In the genomic region with DNA sequence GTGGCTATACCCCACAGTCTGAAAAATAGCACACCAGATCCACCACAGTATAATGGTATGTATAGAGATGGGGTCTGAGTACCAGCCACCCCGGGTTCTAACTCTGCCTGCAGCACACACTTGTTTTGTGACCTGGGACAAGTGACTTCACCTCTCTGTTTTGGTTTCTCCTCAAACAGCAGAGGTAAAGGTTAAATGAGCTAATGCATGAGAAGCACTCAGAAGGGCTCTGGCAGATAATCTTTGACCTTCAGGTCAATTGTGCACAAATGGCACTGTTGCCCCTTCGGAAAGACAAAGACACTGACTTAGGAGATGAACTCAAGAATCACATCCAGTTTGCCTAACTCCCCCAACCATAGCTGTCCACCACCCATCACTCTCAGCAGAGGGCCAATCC, we compare ENCODE assay signal across 11 cellular contexts. TPM values are rescaled to one million over a fixed set of nuclear protein-coding genes. Genes with fewer than 3 reads are reported as not detected.
DNase-seq lines count a peak whose midpoint lies in the region; ATAC-seq and TF ChIP-seq lines count a peak whose summit lies in the region.
"Had no signal": no experiment of that assay in that cellular context is flagged by ENCODE, and none has a peak within 500 bp of the region (broad histone marks: within the 10 kb centered on the region; RNA-seq: fewer than 3 reads in every experiment).

No MANE protein-coding gene starts in this region.

- intact Hi-C loops in activated T-helper 2 cell treated with anti-CD3 and anti-CD28 coated beads, Interferon-gamma antibody, Interleukin-2, Interleukin-4, amounts not matched to agents 10 μg/mL and 5 μg/mL and 100 μg/mL, durations not matched to agents 14 hours and 24 hours and 36 hours (cut with micrococcal nuclease) = no loop called here

- TF ChIP-seq CTCF in lung (IDR thresholded peaks at IDR 0.05; ENCODE audit: control extremely low read depth, extremely low read depth) = no peak

- H3K36me3 ChIP-seq in lung (ENCODE audit: control insufficient read depth in 2 of 2, insufficient read depth in 2 of 2, low read length in 2 of 2) (no peaks in the 10 kb centered on the region), stomach smooth muscle (ENCODE audit: control insufficient read depth in 2 of 2, insufficient read depth in 2 of 2, low read length in 2 of 2) (no peaks in the 10 kb centered on the region)
- H3K36me3 ChIP-seq: adrenal gland had no signal

- H3K36me3 Mint-ChIP-seq in activated T-cell treated with anti-CD3 and anti-CD28 coated beads, Interleukin-2, amount 50 U/mL, for 24 hours (ENCODE audit: low read depth) = peaks cover 85% of the 10 kb centered on the region
- peaks cover 67% of the 10 kb centered on the region for H3K36me3 Mint-ChIP-seq in activated T-helper 2 cell treated with anti-CD3 and anti-CD28 coated beads, Interferon-gamma antibody, Interleukin-2, Interleukin-4, amounts not matched to agents 10 μg/mL and 5 μg/mL and 100 μg/mL, durations not matched to agents 14 hours and 24 hours and 36 hours (ENCODE audit: low read depth)

- H3K9me3 ChIP-seq in lung (ENCODE audit: control insufficient read depth in 2 of 2, insufficient read depth in 1 of 2, low read length in 1 of 2) (no peaks in the 10 kb centered on the region), stomach smooth muscle (ENCODE audit: control insufficient read depth in 2 of 2, low read length in 2 of 2) (no peaks in the 10 kb centered on the region)
- H3K9me3 ChIP-seq: adrenal gland had no signal

- no peaks in the 10 kb centered on the region for H3K27me3 Mint-ChIP-seq in activated T-cell treated with anti-CD3 and anti-CD28 coated beads, Interleukin-2, amount 50 U/mL, for 24 hours
- no peaks in the 10 kb centered on the region for H3K27me3 Mint-ChIP-seq in activated T-helper 2 cell treated with anti-CD3 and anti-CD28 coated beads, Interferon-gamma antibody, Interleukin-2, Interleukin-4, amounts not matched to agents 10 μg/mL and 5 μg/mL and 100 μg/mL, durations not matched to agents 14 hours and 24 hours and 36 hours (ENCODE audit: low read depth)

- WGBS in lung, 2 donors = 64 to 70% methylated on average over 2 of the region's 2 CpGs

- peak overlapping the region; percentile 82 for H3K27ac Mint-ChIP-seq in activated T-cell treated with anti-CD3 and anti-CD28 coated beads, Interleukin-2, amount 50 U/mL, for 24 hours
- peak overlapping the region; percentile 99 for H3K27ac Mint-ChIP-seq in activated T-helper 2 cell treated with anti-CD3 and anti-CD28 coated beads, Interferon-gamma antibody, Interleukin-2, Interleukin-4, amounts not matched to agents 10 μg/mL and 5 μg/mL and 100 μg/mL, durations not matched to agents 14 hours and 24 hours and 36 hours

- H3K4me3 Mint-ChIP-seq in activated T-cell treated with anti-CD3 and anti-CD28 coated beads, Interleukin-2, amount 50 U/mL, for 24 hours = no peak overlapping the region
- peak overlapping the region; percentile 22 for H3K4me3 Mint-ChIP-seq in activated T-helper 2 cell treated with anti-CD3 and anti-CD28 coated beads, Interferon-gamma antibody, Interleukin-2, Interleukin-4, amounts not matched to agents 10 μg/mL and 5 μg/mL and 100 μg/mL, durations not matched to agents 14 hours and 24 hours and 36 hours (ENCODE audit: low read depth)

- ATAC-seq in lung (ENCODE audit: insufficient read depth, low FRiP score) (no peak), HG02981 (IDR thresholded peaks at IDR 0.05; ENCODE audit: unreplicated experiment) (no peak)

- peak overlapping the region; percentile 7 to 79 for H3K27ac ChIP-seq in lung (ENCODE audit: low read depth in 1 of 2, low read length in 1 of 2)
- H3K27ac ChIP-seq in stomach smooth muscle (ENCODE audit: low read length) = peak overlapping the region; percentile 83

- peak overlapping the region in 1 of 2 donors; percentile 13 for H3K9ac ChIP-seq in stomach smooth muscle (ENCODE audit: low read length in 2 of 2)

- no peaks in the 10 kb centered on the region for H3K27me3 ChIP-seq in lung (ENCODE audit: control insufficient read depth, insufficient read depth)
- no peaks in the 10 kb centered on the region for H3K27me3 ChIP-seq in stomach smooth muscle (ENCODE audit: control insufficient read depth in 1 of 2, insufficient read depth in 2 of 2, low read length in 2 of 2)
- H3K27me3 ChIP-seq: adrenal gland had no signal

- H3K4me1 ChIP-seq in lung (ENCODE audit: control insufficient read depth in 2 of 2, insufficient read depth in 2 of 2, low read length in 2 of 2) (peaks cover 2 to 27% of the 10 kb centered on the region in 2 donors), stomach smooth muscle (ENCODE audit: control insufficient read depth, insufficient read depth, low read length) (peaks cover 50% of the 10 kb centered on the region)

- H3K9me3 Mint-ChIP-seq in activated T-cell treated with anti-CD3 and anti-CD28 coated beads, Interleukin-2, amount 50 U/mL, for 24 hours = no peaks in the 10 kb centered on the region
- H3K9me3 Mint-ChIP-seq in activated T-helper 2 cell treated with anti-CD3 and anti-CD28 coated beads, Interferon-gamma antibody, Interleukin-2, Interleukin-4, amounts not matched to agents 10 μg/mL and 5 μg/mL and 100 μg/mL, durations not matched to agents 14 hours and 24 hours and 36 hours = no peaks in the 10 kb centered on the region

- H3K4me1 Mint-ChIP-seq in activated T-cell treated with anti-CD3 and anti-CD28 coated beads, Interleukin-2, amount 50 U/mL, for 24 hours (ENCODE audit: low read depth) = peaks cover 70% of the 10 kb centered on the region
- peaks cover 65% of the 10 kb centered on the region for H3K4me1 Mint-ChIP-seq in activated T-helper 2 cell treated with anti-CD3 and anti-CD28 coated beads, Interferon-gamma antibody, Interleukin-2, Interleukin-4, amounts not matched to agents 10 μg/mL and 5 μg/mL and 100 μg/mL, durations not matched to agents 14 hours and 24 hours and 36 hours (ENCODE audit: low read depth)

- no peak for DNase-seq in activated T-cell treated with anti-CD3 and anti-CD28 coated beads, Interleukin-2, amount 50 U/mL, for 24 hours
- no peak for DNase-seq in activated T-cell treated with anti-CD3 and anti-CD28 coated beads, Interleukin-2, amount 50 U/mL, for 48 hours
- DNase-seq in activated T-helper 2 cell treated with anti-CD3 and anti-CD28 coated beads, Interferon-gamma antibody, Interleukin-2, Interleukin-4, amounts not matched to agents 10 μg/mL and 5 μg/mL and 100 μg/mL, durations not matched to agents 14 hours and 24 hours and 36 hours (ENCODE audit: low spot score) = no peak
- no peak for DNase-seq in lung (ENCODE audit: low spot score)
- DNase-seq in stimulated activated CD4-positive, alpha-beta T cell treated with anti-CD3 and anti-CD28 coated beads, Interleukin-12 subunit alpha, Interleukin-12 subunit beta, amount 100 ng/mL, for 4 hours = no peak
- no peak for DNase-seq in NCI-H526 (lab: John Stamatoyannopoulos, UW)
- DNase-seq: adrenal gland, KBM-7, NCI-H2171 treated with DMSO at 0.1 percent for 48 hours had no signal

- H3K4me3 ChIP-seq in lung = no peak overlapping the region
- H3K4me3 ChIP-seq in stomach smooth muscle (ENCODE audit: low read length in 2 of 2) = peak overlapping the region in 1 of 2 donors; percentile 47
- H3K4me3 ChIP-seq: adrenal gland had no signal

RNA-seq across cellular contexts. Expression of gene ZC3H4, which starts 7.7 kb away (rescaled TPM):
- 97.1 and 104 TPM in 2 replicates for total RNA-seq in activated T-helper 2 cell treated with anti-CD3 and anti-CD28 coated beads, Interferon-gamma antibody, Interleukin-2, Interleukin-4, amounts not matched to agents 10 μg/mL and 5 μg/mL and 100 μg/mL, durations not matched to agents 14 hours and 24 hours and 36 hours
- total RNA-seq in lung = 10 to 100 TPM; 19.4 to 51.6 TPM
- 10 to 100 TPM; 12.2 to 13.1 TPM for polyA plus RNA-seq in lung

RNA-seq across cellular contexts. Expression of gene SAE1, which starts 24.8 kb away (rescaled TPM):
- total RNA-seq in activated T-helper 2 cell treated with anti-CD3 and anti-CD28 coated beads, Interferon-gamma antibody, Interleukin-2, Interleukin-4, amounts not matched to agents 10 μg/mL and 5 μg/mL and 100 μg/mL, durations not matched to agents 14 hours and 24 hours and 36 hours = 151 and 154 TPM in 2 replicates
- 10 to 100 TPM; 55.9 TPM for total RNA-seq in lung
- 10 to 100 TPM; 28.6 to 58.1 TPM for polyA plus RNA-seq in lung

RNA-seq across cellular contexts. Expression of gene TMEM160, which starts 57.5 kb away (rescaled TPM):
- total RNA-seq in activated T-helper 2 cell treated with anti-CD3 and anti-CD28 coated beads, Interferon-gamma antibody, Interleukin-2, Interleukin-4, amounts not matched to agents 10 μg/mL and 5 μg/mL and 100 μg/mL, durations not matched to agents 14 hours and 24 hours and 36 hours = 48.0 and 49.1 TPM in 2 replicates
- total RNA-seq in lung = 10 to 100 TPM; 12.4 to 42.4 TPM
- polyA plus RNA-seq in lung = 10 to 100 TPM; 10.1 to 54.4 TPM
